In genomic region chr3:178289544-178290160, GRCh38 we compare ENCODE assay signal across 10 cellular contexts.
DNase-seq lines count a peak whose midpoint lies in the region; ATAC-seq and TF ChIP-seq lines count a peak whose summit lies in the region.
"Had no signal": no experiment of that assay in that cellular context is flagged by ENCODE, and none has a peak within 500 bp of the region (broad histone marks: within the 10 kb centered on the region; RNA-seq: fewer than 3 reads in every experiment).

No MANE protein-coding gene starts in this region.

- no peaks in the 10 kb centered on the region for H3K36me3 ChIP-seq in breast epithelium
- H3K36me3 ChIP-seq in suprapubic skin, result no peaks in the 10 kb centered on the region

- H3K27me3 ChIP-seq in breast epithelium, result no peaks in the 10 kb centered on the region
- H3K27me3 ChIP-seq in suprapubic skin, result no peaks in the 10 kb centered on the region
- H3K27me3 ChIP-seq: testis had no signal

- CTCF ChIA-PET in MCF 10A (lab: Yijun Ruan, JAX), result no interaction called here

- H3K27ac Mint-ChIP-seq in MCF 10A (ENCODE audit: low read depth, unreplicated experiment), result no peak overlapping the region

- H3K9me3 ChIP-seq in breast epithelium (no peaks in the 10 kb centered on the region), suprapubic skin (no peaks in the 10 kb centered on the region)
- H3K9me3 ChIP-seq: testis had no signal

- ATAC-seq in left colon, result peak; percentile 73

- no peaks in the 10 kb centered on the region for H3K36me3 Mint-ChIP-seq in MCF 10A (ENCODE audit: insufficient read depth, unreplicated experiment)

- POLR2A ChIA-PET in MCF 10A (lab: Yijun Ruan, JAX), result interaction anchor here (0.7 kb wide), 1 partner anchor 687 kb away, joined by 3 read pairs; no protein-coding TSS in a partner anchor

- TF ChIP-seq POLR2A in breast epithelium (IDR thresholded peaks at IDR 0.05) (no peak), suprapubic skin (IDR thresholded peaks at IDR 0.05) (no peak)

- DNase-seq in breast epithelium (ENCODE audit: low spot score in 2 of 2) (peak in 1 of 2 donors; percentile 35), MCF 10A (ENCODE audit: unreplicated experiment) (no peak), cerebellum (ENCODE audit: low spot score) (peak; percentile 13), left colon (peak in 1 of 2 donors; percentile 29), NCI-H1105 treated with DMSO at 0.1 percent for 48 hours (lab: John Stamatoyannopoulos, UW) (no peak), suprapubic skin (ENCODE audit: low spot score in 2 of 2) (no peak), SHP77 treated with DMSO at 0.1 percent for 48 hours (lab: John Stamatoyannopoulos, UW) (no peak)
- no peak for DNase-seq in activated naive CD4-positive, alpha-beta T cell (lab: John Stamatoyannopoulos, UW)
- DNase-seq: COR-L47, testis had no signal

- no peaks in the 10 kb centered on the region for H3K4me1 ChIP-seq in breast epithelium
- H3K4me1 ChIP-seq in suprapubic skin, result peaks cover 14% of the 10 kb centered on the region
- H3K4me1 ChIP-seq: testis had no signal

- H3K27ac ChIP-seq in breast epithelium (peak overlapping the region; percentile 35 to 49), suprapubic skin (no peak overlapping the region)
- H3K27ac ChIP-seq: testis had no signal

- no peaks in the 10 kb centered on the region for H3K4me1 Mint-ChIP-seq in MCF 10A (ENCODE audit: insufficient read depth, unreplicated experiment)

- no peak overlapping the region for H3K4me3 Mint-ChIP-seq in MCF 10A (ENCODE audit: unreplicated experiment)

- intact Hi-C loops in breast epithelium (cut with DNase I; ENCODE audit: low total_unique reads) (no loop called here), MCF 10A (cut with micrococcal nuclease) (no loop called here), left colon (cut with DNase I, micrococcal nuclease) (no loop called here)

- WGBS in suprapubic skin, result 39% methylated on average over 6 of the region's 6 CpGs

- no TSS peak for BruUV-seq in MCF 10A (replicated peaks; lab: Mats Ljungman, UMichigan)

- TF ChIP-seq EP300 in suprapubic skin (IDR thresholded peaks at IDR 0.05), result no peak

- TF ChIP-seq CTCF in breast epithelium (IDR thresholded peaks at IDR 0.05) (no peak), MCF 10A (IDR thresholded peaks at IDR 0.05; ENCODE audit: unreplicated experiment) (no peak), suprapubic skin (IDR thresholded peaks at IDR 0.05) (no peak)

- peaks cover 8% of the 10 kb centered on the region for H3K9me3 Mint-ChIP-seq in MCF 10A (ENCODE audit: unreplicated experiment)

- H3K4me3 ChIP-seq in breast epithelium, result no peak overlapping the region
- no peak overlapping the region for H3K4me3 ChIP-seq in suprapubic skin
- H3K4me3 ChIP-seq: testis had no signal

- H3K27me3 Mint-ChIP-seq in MCF 10A (ENCODE audit: insufficient read depth, unreplicated experiment), result no peaks in the 10 kb centered on the region
